ENCODE assay signal across 8 cellular contexts in genomic region chr19:21604941-21605548, GRCh38.
A peak's percentile ranks its signal among the peaks of the same experiment; 100 is the strongest.
DNase-seq lines count a peak whose midpoint lies in the region; ATAC-seq, FAIRE-seq and TF ChIP-seq lines count a peak whose summit lies in the region.

No MANE protein-coding gene starts in this region.

- no peaks in the 10 kb centered on the region for H3K79me2 ChIP-seq in K562 (ENCODE audit: control insufficient read depth, insufficient read depth, low read length)

- BruUV-seq in K562 (replicated peaks; lab: Mats Ljungman, UMichigan), result no TSS peak

- no peak for TF ChIP-seq EP300 in K562 (IDR thresholded peaks at IDR 0.05; ENCODE audit: low read length)
- no peak for TF ChIP-seq EP300 in transverse colon (IDR thresholded peaks at IDR 0.05; ENCODE audit: low read depth)

- H3K9me3 ChIP-seq in K562 (replicated peaks; ENCODE audit: control insufficient read depth, insufficient read depth, low read depth, low read length), result no peaks in the 10 kb centered on the region
- H3K9me3 ChIP-seq in right lobe of liver, result no peaks in the 10 kb centered on the region
- no peaks in the 10 kb centered on the region for H3K9me3 ChIP-seq in transverse colon

- DNase-seq in activated CD4-positive, alpha-beta T cell treated with anti-CD3 and anti-CD28 coated beads, Interleukin-2, amount 10 ng/mL, durations not matched to agents 7 days and 5 days, result no peak
- no peak for DNase-seq in activated CD4-positive, alpha-beta T cell treated with anti-CD3 and anti-CD28 coated beads, Interleukin-2, amount 50 U/mL, for 1 hour
- DNase-seq in K562 (ENCODE audit: extremely low read depth in 1 of 4, low spot score in 3 of 4) (no peak), right lobe of liver (peak in 1 of 3 donors; percentile 33), transverse colon (no peak), NCI-H345 (lab: John Stamatoyannopoulos, UW) (no peak)

- H4K20me1 ChIP-seq in K562 (replicated peaks; ENCODE audit: control insufficient read depth, insufficient read depth, low read length), result no peaks in the 10 kb centered on the region

- ATAC-seq in K562 (no peak), right lobe of liver (peak; percentile 58 to 76 (median 66)), HG02973 (IDR thresholded peaks at IDR 0.05; ENCODE audit: unreplicated experiment) (no peak), GM21528 (IDR thresholded peaks at IDR 0.05; ENCODE audit: low FRiP score, unreplicated experiment) (no peak)

- in situ Hi-C loops in K562 (cut with MboI) (no loop called here), transverse colon (cut with MboI; ENCODE audit: low pct_ligation_motif_present in 1 of 4, low pct_unique_long_range_greater_than_20kb in 1 of 4, low sequenced_read_pairs in 3 of 4) (no loop called here)

- peak overlapping the region; percentile 95 for H3K27ac Mint-ChIP-seq in activated CD4-positive, alpha-beta T cell treated with anti-CD3 and anti-CD28 coated beads, Interleukin-2, amount 10 ng/mL, durations not matched to agents 7 days and 5 days

- no peak for FAIRE-seq in K562 (lab: Jason Lieb, UNC)

- H3K4me2 ChIP-seq in K562 (ENCODE audit: insufficient read depth, low read length), result peak overlapping the region; percentile 73

- H3K27ac ChIP-seq in K562 (ENCODE audit: extremely low read depth, low read depth, low read length) (peak overlapping the region; percentile 96; the same call in 1 of the 3 replicates), right lobe of liver (peak overlapping the region; percentile 24 to 79 (median 74)), transverse colon (peak overlapping the region; percentile 72 to 77 (median 74))

- H3K27me3 Mint-ChIP-seq in activated CD4-positive, alpha-beta T cell treated with anti-CD3 and anti-CD28 coated beads, Interleukin-2, amount 10 ng/mL, durations not matched to agents 7 days and 5 days, result peaks cover 3% of the 10 kb centered on the region

- CTCF ChIA-PET in activated CD4-positive, alpha-beta T cell treated with anti-CD3 and anti-CD28 coated beads, Interleukin-2, amount 10 ng/mL, durations not matched to agents 7 days and 5 days (lab: Charles Lee), result interaction anchor here (0.6 kb wide), 1 partner anchor 428 kb away, joined by 3 read pairs; no protein-coding TSS in a partner anchor
- CTCF ChIA-PET in K562 (lab: Yijun Ruan, JAX; ENCODE audit: low intra/inter-chr PET ratio), result no interaction called here

- POLR2A ChIA-PET in activated CD4-positive, alpha-beta T cell treated with anti-CD3 and anti-CD28 coated beads, Interleukin-2, amount 10 ng/mL, durations not matched to agents 7 days and 5 days (lab: Charles Lee), result interaction anchor here (0.7 kb wide), 1 partner anchor 585 kb away, joined by 3 read pairs; no protein-coding TSS in a partner anchor
- POLR2A ChIA-PET in K562 (lab: Yijun Ruan, JAX), result interaction anchor here (1.7 kb wide), 1 partner anchor 21 kb away, joined by 6 read pairs; no protein-coding TSS in a partner anchor

- no peaks in the 10 kb centered on the region for H3K27me3 ChIP-seq in K562 (ENCODE audit: control insufficient read depth in 2 of 2, insufficient read depth in 2 of 2, low read length in 2 of 2)
- no peaks in the 10 kb centered on the region for H3K27me3 ChIP-seq in right lobe of liver
- H3K27me3 ChIP-seq in transverse colon, result no peaks in the 10 kb centered on the region

- H3K4me1 ChIP-seq in K562 (replicated peaks in 1 of 2; ENCODE audit: control insufficient read depth in 2 of 2, insufficient read depth in 2 of 2, low read length in 2 of 2) (peaks cover 30 to 56% of the 10 kb centered on the region in 2 experiments), right lobe of liver (peaks cover 0 to 7% (median 0%) of the 10 kb centered on the region in 4 donors), transverse colon (peaks cover 6 to 32% (median 7%) of the 10 kb centered on the region in 4 donors)

- H3K4me3 ChIP-seq in K562 (no peak overlapping the region), right lobe of liver (peak overlapping the region; percentile 35 to 56 (median 53)), transverse colon (peak overlapping the region; percentile 7 to 53 (median 30))

- no peak for TF ChIP-seq RAD21 in K562 (CRISPR knock-in tag; conservative IDR thresholded peaks at IDR 0.05 in 1 of 2, IDR thresholded peaks at IDR 0.05 in 1 of 2)

- no peaks in the 10 kb centered on the region for H3K36me3 ChIP-seq in K562 (ENCODE audit: control insufficient read depth, insufficient read depth, low read length)
- no peaks in the 10 kb centered on the region for H3K36me3 ChIP-seq in right lobe of liver
- no peaks in the 10 kb centered on the region for H3K36me3 ChIP-seq in transverse colon

- TF ChIP-seq CTCF in K562 (IDR thresholded peaks at IDR 0.05 in 2 of 3, conservative IDR thresholded peaks at IDR 0.05 in 1 of 3; ENCODE audit: insufficient read depth in 2 of 3, low read depth in 1 of 3, low read length in 3 of 3) (no peak), right lobe of liver (IDR thresholded peaks at IDR 0.05) (no peak), transverse colon (IDR thresholded peaks at IDR 0.05) (no peak)

- peaks cover 3% of the 10 kb centered on the region for H3K36me3 Mint-ChIP-seq in activated CD4-positive, alpha-beta T cell treated with anti-CD3 and anti-CD28 coated beads, Interleukin-2, amount 10 ng/mL, durations not matched to agents 7 days and 5 days (ENCODE audit: low read depth)

- peak overlapping the region in 1 of 2 experiments; percentile 72; a peak in 2 of 4 replicates for H3K9ac ChIP-seq in K562 (ENCODE audit: insufficient read depth in 1 of 2, low read depth in 2 of 2, low read length in 2 of 2)

- peak overlapping the region; percentile 43 for H2AFZ ChIP-seq in K562 (ENCODE audit: low read depth, low read length)

- TF ChIP-seq POLR2A in K562 (conservative IDR thresholded peaks at IDR 0.05) (no peak), right lobe of liver (IDR thresholded peaks at IDR 0.05) (no peak), transverse colon (IDR thresholded peaks at IDR 0.05) (no peak)

- H3K9me1 ChIP-seq in K562 (ENCODE audit: control insufficient read depth, insufficient read depth, low read length), result no peaks in the 10 kb centered on the region

- H3K9me3 Mint-ChIP-seq in activated CD4-positive, alpha-beta T cell treated with anti-CD3 and anti-CD28 coated beads, Interleukin-2, amount 10 ng/mL, durations not matched to agents 7 days and 5 days, result peaks cover 10% of the 10 kb centered on the region

- peaks cover 18% of the 10 kb centered on the region for H3K4me1 Mint-ChIP-seq in activated CD4-positive, alpha-beta T cell treated with anti-CD3 and anti-CD28 coated beads, Interleukin-2, amount 10 ng/mL, durations not matched to agents 7 days and 5 days

- 75% methylated on average over 11 of the region's 12 CpGs for WGBS in K562 (ENCODE audit: insufficient coverage, low coverage, missing lambda C conversion rate)
- 40% methylated on average over 12 of the region's 12 CpGs for WGBS in right lobe of liver (ENCODE audit: insufficient coverage, low coverage, low lambda C conversion rate, missing lambda C conversion rate)
- WGBS in transverse colon (ENCODE audit: low coverage in 1 of 2), 2 donors, result 54 to 62% methylated on average over 11 to 12 of the region's 12 CpGs

- H3K4me3 Mint-ChIP-seq in activated CD4-positive, alpha-beta T cell treated with anti-CD3 and anti-CD28 coated beads, Interleukin-2, amount 10 ng/mL, durations not matched to agents 7 days and 5 days, result peak overlapping the region; percentile 79

- intact Hi-C loops in K562 (cut with micrococcal nuclease), result loop anchor here (5.0 kb wide), 2 partner anchors 92 to 143 kb away; no protein-coding TSS in a partner anchor
- intact Hi-C loops in right lobe of liver (cut with DNase I), result no loop called here
- intact Hi-C loops in transverse colon (cut with DNase I; ENCODE audit: low total_unique reads), result no loop called here

TF ChIP-seq in K562, 482 proteins besides CTCF, POLR2A, EP300 and RAD21:
- TF ChIP-seq DPF2 (IDR thresholded peaks at IDR 0.05) (no peak), CBFB (CRISPR knock-in tag; IDR thresholded peaks at IDR 0.05) (no peak), NCOA2 (IDR thresholded peaks at IDR 0.05; ENCODE audit: partially characterized antibody in 2 of 2) (no peak), ETV5 (CRISPR knock-in tag; IDR thresholded peaks at IDR 0.05; ENCODE audit: low read depth) (no peak), RFX1 (IDR thresholded peaks at IDR 0.05) (no peak), KAT2B (IDR thresholded peaks at IDR 0.05; ENCODE audit: low read depth, low read length) (no peak)

Comparison
In these comparisons a context has a peak if more than half of its experiments do, and no peak if none do; other contexts are left out.
1. ATAC-seq: peak in right lobe of liver (4 of 4); none in K562 (single experiment), HG02973 (single experiment) and GM21528 (single experiment).
2. Peak in every context shown above with its lines, with median percentiles within 50 percentile points of each other: H3K27ac ChIP-seq.